8 cellular contexts compared by ENCODE assay signal in genomic region chr17:4833941-4834501, GRCh38. TPM values are rescaled to one million over a fixed set of nuclear protein-coding genes. Genes with fewer than 3 reads are reported as not detected.
DNase-seq lines count a peak whose midpoint lies in the region; ATAC-seq and TF ChIP-seq lines count a peak whose summit lies in the region.

No MANE protein-coding gene starts in this region.

- no peak for ATAC-seq in activated T-cell treated with anti-CD3 and anti-CD28 coated beads, Interleukin-2, amount 50 U/mL, for 72 hours (replicated peaks in 1 of 2)
- ATAC-seq in heart left ventricle (peak in 2 of 4 donors; percentile 3 to 16), HG03457 (IDR thresholded peaks at IDR 0.05; ENCODE audit: unreplicated experiment) (no peak), GM18873 (IDR thresholded peaks at IDR 0.05; ENCODE audit: low FRiP score, unreplicated experiment) (no peak), GM21381 (IDR thresholded peaks at IDR 0.05; ENCODE audit: unreplicated experiment) (no peak)

- no peaks in the 10 kb centered on the region for H3K79me2 ChIP-seq in KMS-11 (ENCODE audit: insufficient read depth, low read depth)

- H3K9me3 ChIP-seq in heart left ventricle (no peaks in the 10 kb centered on the region), prostate gland (no peaks in the 10 kb centered on the region)

- no peaks in the 10 kb centered on the region for H3K27me3 Mint-ChIP-seq in Calu3 (ENCODE audit: unreplicated experiment)
- H3K27me3 Mint-ChIP-seq in activated T-cell treated with anti-CD3 and anti-CD28 coated beads, Interleukin-2, amount 50 U/mL, for 72 hours (ENCODE audit: low read depth), result no peaks in the 10 kb centered on the region

- 3 to 6% (median 4%) methylated on average over 13 of the region's 13 CpGs for WGBS in heart left ventricle, 4 donors
- WGBS in prostate gland, result 1% methylated on average over 13 of the region's 13 CpGs

- H3K4me2 ChIP-seq in KMS-11, result peak overlapping the region; percentile 33; the same call in 1 of the 2 replicates

- H3K4me1 Mint-ChIP-seq in Calu3 (ENCODE audit: low read depth, unreplicated experiment), result peaks cover 23% of the 10 kb centered on the region
- H3K4me1 Mint-ChIP-seq in activated T-cell treated with anti-CD3 and anti-CD28 coated beads, Interleukin-2, amount 50 U/mL, for 72 hours (ENCODE audit: low read depth), result peaks cover 36% of the 10 kb centered on the region

- intact Hi-C loops in Calu3 (cut with micrococcal nuclease; ENCODE audit: unreplicated experiment) (no loop called here), heart left ventricle (cut with DNase I) (loop anchor here in 4 of 10 donors (1.0 to 10.0 kb wide), 6 partner anchors 27 to 51 kb away; partner anchors contain the start of genes PLD2 (in 1 of the 4) and PSMB6 (in 1 of the 4)), prostate gland (cut with DNase I) (no loop called here)

- no peak overlapping the region for H3K4me3 ChIP-seq in KMS-11 (IDR thresholded peaks at IDR 0.05; ENCODE audit: insufficient read depth, low read depth, low read length)
- peak overlapping the region; percentile 59 to 99 (median 88) for H3K4me3 ChIP-seq in heart left ventricle
- H3K4me3 ChIP-seq in prostate gland, result peak overlapping the region; percentile 82 to 95

- peak overlapping the region; percentile 25; the same call in 1 of the 2 replicates for H3K9ac ChIP-seq in KMS-11

- H3K4me3 Mint-ChIP-seq in Calu3 (ENCODE audit: low read depth, unreplicated experiment), result peak overlapping the region; percentile 93
- peak overlapping the region; percentile 79 to 96 for H3K4me3 Mint-ChIP-seq in activated T-cell treated with anti-CD3 and anti-CD28 coated beads, Interleukin-2, amount 50 U/mL, for 72 hours

- H3K36me3 ChIP-seq in KMS-11 (ENCODE audit: insufficient read depth), result no peaks in the 10 kb centered on the region
- peaks cover 0 to 10% (median 0%) of the 10 kb centered on the region in 9 donors for H3K36me3 ChIP-seq in heart left ventricle
- H3K36me3 ChIP-seq in prostate gland, result no peaks in the 10 kb centered on the region

- peaks cover 25% of the 10 kb centered on the region for H3K36me3 Mint-ChIP-seq in Calu3 (ENCODE audit: insufficient read depth, unreplicated experiment)
- H3K36me3 Mint-ChIP-seq in activated T-cell treated with anti-CD3 and anti-CD28 coated beads, Interleukin-2, amount 50 U/mL, for 72 hours (ENCODE audit: insufficient read depth in 2 of 2), result peaks cover 0 to 2% of the 10 kb centered on the region in 2 donors

- H3K9me3 Mint-ChIP-seq in Calu3 (ENCODE audit: low read depth, unreplicated experiment), result no peaks in the 10 kb centered on the region
- no peaks in the 10 kb centered on the region for H3K9me3 Mint-ChIP-seq in activated T-cell treated with anti-CD3 and anti-CD28 coated beads, Interleukin-2, amount 50 U/mL, for 72 hours

- CTCF ChIA-PET in Calu3 (lab: Charles Lee), result interaction anchor here (0.8 kb wide), 1 partner anchor 43 kb away, joined by 4 read pairs; no protein-coding TSS in a partner anchor

- TSS peak; percentile 51 for BruUV-seq in Calu3 (replicated peaks; lab: Mats Ljungman, UMichigan)

- TF ChIP-seq POLR2A in heart left ventricle (IDR thresholded peaks at IDR 0.05) (no peak), prostate gland (IDR thresholded peaks at IDR 0.05) (no peak)

- no peaks in the 10 kb centered on the region for H3K27me3 ChIP-seq in KMS-11 (ENCODE audit: insufficient read depth, low read depth)
- no peaks in the 10 kb centered on the region for H3K27me3 ChIP-seq in heart left ventricle
- no peaks in the 10 kb centered on the region for H3K27me3 ChIP-seq in prostate gland (replicated peaks; ENCODE audit: insufficient read depth)

- H2AFZ ChIP-seq in KMS-11 (ENCODE audit: low read depth), result no peak overlapping the region

- H3K27ac ChIP-seq in KMS-11 (no peak overlapping the region), heart left ventricle (peak overlapping the region; percentile 72 to 98 (median 90)), prostate gland (peak overlapping the region; percentile 83 to 90)

- H4K20me1 ChIP-seq in KMS-11 (ENCODE audit: insufficient read depth), result no peaks in the 10 kb centered on the region

- H3K27ac Mint-ChIP-seq in Calu3 (ENCODE audit: unreplicated experiment), result peak overlapping the region; percentile 88
- peak overlapping the region; percentile 71 for H3K27ac Mint-ChIP-seq in activated T-cell treated with anti-CD3 and anti-CD28 coated beads, Interleukin-2, amount 50 U/mL, for 72 hours

- H3K4me1 ChIP-seq in KMS-11 (ENCODE audit: low read depth, poor library complexity, severe bottlenecking) (peaks cover 7% of the 10 kb centered on the region), heart left ventricle (peaks cover 4 to 55% (median 44%) of the 10 kb centered on the region in 12 donors), prostate gland (replicated peaks) (no peaks in the 10 kb centered on the region)

- TF ChIP-seq CTCF in Calu3 (IDR thresholded peaks at IDR 0.05; ENCODE audit: unreplicated experiment) (no peak), KMS-11 (conservative IDR thresholded peaks at IDR 0.05; ENCODE audit: low read depth, low read length) (no peak), heart left ventricle (IDR thresholded peaks at IDR 0.05) (no peak), prostate gland (IDR thresholded peaks at IDR 0.05) (no peak)

- peak; percentile 13 for DNase-seq in Calu3
- no peak for DNase-seq in activated T-cell treated with anti-CD3 and anti-CD28 coated beads, Interleukin-2, amount 50 U/mL, for 72 hours
- DNase-seq in heart left ventricle, result peak in 3 of 5 donors; percentile 26 to 35 (median 29)
- no peak for DNase-seq in prostate gland (ENCODE audit: low spot score)

RNA-seq across cellular contexts. Expression of gene MINK1, which starts 0.9 kb away (rescaled TPM):
- total RNA-seq in Calu3 (2022), result 86.8 and 106 TPM in 2 replicates
- 10 to 100 TPM; 74.4 to 82.7 TPM for total RNA-seq in activated T-cell treated with anti-CD3 and anti-CD28 coated beads, Interleukin-2, amount 50 U/mL, for 72 hours
- 10 to 100 TPM; 23.1 to 55.8 (median 36.0) TPM for total RNA-seq in heart left ventricle
- polyA plus RNA-seq in heart left ventricle, result 10 to 100 TPM; 24.8 to 28.4 TPM
- 100 to 1,000 TPM in 1 of 2 donors, 10 to 100 TPM in 1; 53.0 to 136 TPM for total RNA-seq in prostate gland

RNA-seq across cellular contexts. Expression of gene PLD2, which starts 27.1 kb away (rescaled TPM):
- total RNA-seq in Calu3 (2022), result 11.0 and 13.0 TPM in 2 replicates
- 10 to 100 TPM; 27.5 to 50.9 TPM for total RNA-seq in activated T-cell treated with anti-CD3 and anti-CD28 coated beads, Interleukin-2, amount 50 U/mL, for 72 hours
- total RNA-seq in heart left ventricle, result 10 to 100 TPM in 2 of 9 donors, 1 to 10 TPM in 7; 5.5 to 17.9 (median 8.5) TPM
- polyA plus RNA-seq in heart left ventricle, result 1 to 10 TPM; 5.3 to 8.6 TPM
- 10 to 100 TPM; 25.7 to 29.5 TPM for total RNA-seq in prostate gland

RNA-seq across cellular contexts. Expression of gene PSMB6, which starts 38.1 kb away (rescaled TPM):
- total RNA-seq in Calu3 (2022), result 121 and 132 TPM in 2 replicates
- 10 to 100 TPM; 56.3 to 68.7 TPM for total RNA-seq in activated T-cell treated with anti-CD3 and anti-CD28 coated beads, Interleukin-2, amount 50 U/mL, for 72 hours
- total RNA-seq in heart left ventricle, result 100 to 1,000 TPM; 143 to 320 (median 182) TPM
- polyA plus RNA-seq in heart left ventricle, result 100 to 1,000 TPM; 263 to 320 TPM
- 100 to 1,000 TPM; 152 to 183 TPM for total RNA-seq in prostate gland

RNA-seq across cellular contexts. Expression of gene GLTPD2, which starts 45.3 kb away (rescaled TPM):
- total RNA-seq in Calu3 (2022) (0.71 and 0.76 TPM in 2 replicates), heart left ventricle (not detected), prostate gland (not detected)
- not detected for total RNA-seq in activated T-cell treated with anti-CD3 and anti-CD28 coated beads, Interleukin-2, amount 50 U/mL, for 72 hours
- not detected for polyA plus RNA-seq in heart left ventricle

Comparison
In these comparisons a context has a peak if more than half of its experiments do, and no peak if none do; other contexts are left out.
1. DNase-seq: peak in Calu3 (single experiment) and heart left ventricle (3 of 5); none in activated T-cell treated with anti-CD3 and anti-CD28 coated beads, Interleukin-2, amount 50 U/mL, for 72 hours (0 of 2) and prostate gland (single experiment).